18 cellular contexts compared by ENCODE assay signal in genomic region chr4:84647307-84647884, GRCh38.
DNase-seq lines count a peak whose midpoint lies in the region; ATAC-seq and TF ChIP-seq lines count a peak whose summit lies in the region.
"Had no signal": no experiment of that assay in that cellular context is flagged by ENCODE, and none has a peak within 500 bp of the region (broad histone marks: within the 10 kb centered on the region; RNA-seq: fewer than 3 reads in every experiment).

No MANE protein-coding gene starts in this region.

- H2BK12ac ChIP-seq in H9 (ENCODE audit: insufficient read length, low read depth, low read length) = no peak overlapping the region

- peaks cover 21 to 39% (median 36%) of the 10 kb centered on the region in 3 experiments; a peak in 6 of 7 replicates for H3K36me3 Mint-ChIP-seq in H9 (ENCODE audit: insufficient read depth in 1 of 3, low read depth in 3 of 3)
- peaks cover 0 to 13% (median 0%) of the 10 kb centered on the region in 5 donors for H3K36me3 Mint-ChIP-seq in naive thymus-derived CD4-positive, alpha-beta T cell
- H3K36me3 Mint-ChIP-seq: activated naive CD4-positive, alpha-beta T cell treated with anti-CD3 and anti-CD28 coated beads, Interleukin-2, amount 50 U/mL, for 72 hours; CD4-positive, CD25-positive, alpha-beta regulatory T cell had no signal

- H2BK15ac ChIP-seq in H9 (ENCODE audit: low read depth, low read length) = no peak overlapping the region

- no peak overlapping the region for H4K8ac ChIP-seq in H9 (replicated peaks; ENCODE audit: insufficient read length, low read depth, low read length)

- no peaks in the 10 kb centered on the region for H3K79me1 ChIP-seq in H9 (ENCODE audit: insufficient read depth, low read depth, low read length, poor library complexity, severe bottlenecking)

- H4K5ac ChIP-seq in H9 (ENCODE audit: insufficient read length, low read depth, low read length) = no peak overlapping the region

- DNase-seq in H9 = peak; percentile 60
- peak; percentile 37 for DNase-seq in NCI-H69 (lab: John Stamatoyannopoulos, UW)
- peak; percentile 32 for DNase-seq in fibroblast of gingiva (ENCODE audit: low read depth)
- peak; percentile 21 for DNase-seq in mucosa of gallbladder (ENCODE audit: low spot score)
- no peak for DNase-seq in UCSD-AML1 (lab: John Stamatoyannopoulos, UW; ENCODE audit: unreplicated experiment)
- DNase-seq in naive thymus-derived CD4-positive, alpha-beta T cell = no peak
- no peak for DNase-seq in kidney tubule cell (ENCODE audit: low spot score)
- DNase-seq: activated CD4-positive, CD25-positive, alpha-beta regulatory T cell treated with anti-CD3 and anti-CD28 coated beads, Interleukin-2, amount 50 U/mL, for 72 hours; CD4-positive, CD25-positive, alpha-beta regulatory T cell; central memory CD4-positive, alpha-beta T cell; left lung; stimulated activated CD4-positive, alpha-beta T cell treated with anti-CD3 and anti-CD28 coated beads, Interleukin-4, amount 100 ng/mL, for 24 hours had no signal

- H4K91ac ChIP-seq in H9 (ENCODE audit: insufficient read length, low read depth, low read length) = no peak overlapping the region

- H3K27ac Mint-ChIP-seq in H9 = peak overlapping the region; percentile 68 to 77 (median 68)
- no peak overlapping the region for H3K27ac Mint-ChIP-seq in naive thymus-derived CD4-positive, alpha-beta T cell
- H3K27ac Mint-ChIP-seq: activated naive CD4-positive, alpha-beta T cell treated with anti-CD3 and anti-CD28 coated beads, Interleukin-2, amount 50 U/mL, for 72 hours; CD4-positive, CD25-positive, alpha-beta regulatory T cell; nephron; type B pancreatic cell had no signal

- intact Hi-C loops in naive thymus-derived CD4-positive, alpha-beta T cell (cut with micrococcal nuclease) = no loop called here

- no peak overlapping the region for H3K4me3 ChIP-seq in naive thymus-derived CD4-positive, alpha-beta T cell (ENCODE audit: low read length)
- H3K4me3 ChIP-seq: left lung had no signal

- H3K23me2 ChIP-seq in H9 (ENCODE audit: insufficient read length, low read depth, low read length, poor library complexity, severe bottlenecking) = no peaks in the 10 kb centered on the region

- H3K9ac ChIP-seq in H9 (ENCODE audit: extremely low read depth, insufficient read length, low read length) = no peak overlapping the region

- H3K79me2 ChIP-seq in H9 (ENCODE audit: insufficient read depth, low read length) = no peaks in the 10 kb centered on the region

- H2BK5ac ChIP-seq in H9 (ENCODE audit: insufficient read length, low read length) = no peak overlapping the region

- POLR2A ChIA-PET in naive thymus-derived CD4-positive, alpha-beta T cell (lab: Charles Lee) = interaction anchor here (0.5 kb wide), 1 partner anchor 279 kb away, joined by 3 read pairs; no protein-coding TSS in a partner anchor

- CTCF ChIA-PET in naive thymus-derived CD4-positive, alpha-beta T cell (lab: Charles Lee) = no interaction called here

- TF ChIP-seq CTCF in H9 (conservative IDR thresholded peaks at IDR 0.05) = no peak

- no peak overlapping the region for H3K23ac ChIP-seq in H9 (ENCODE audit: insufficient read length, low read depth, low read length)

- 0 out of 2 replicates have a peak, but pooled peaks cover 2% of the 10 kb centered on the region for H3K4me1 ChIP-seq in H9 (ENCODE audit: insufficient read depth, low read length)
- no peaks in the 10 kb centered on the region for H3K4me1 ChIP-seq in naive thymus-derived CD4-positive, alpha-beta T cell (ENCODE audit: control insufficient read depth in 2 of 2, insufficient read depth in 2 of 2, low read length in 2 of 2)

- no peaks in the 10 kb centered on the region for H3K9me3 ChIP-seq in H9 (ENCODE audit: control insufficient read depth, low read depth, low read length)
- H3K9me3 ChIP-seq in naive thymus-derived CD4-positive, alpha-beta T cell (ENCODE audit: control insufficient read depth in 2 of 3, low read length in 3 of 3) = no peaks in the 10 kb centered on the region
- H3K9me3 ChIP-seq: left lung had no signal

- no peak overlapping the region for H2AFZ ChIP-seq in H9 (ENCODE audit: low read length)

- H3K27me3 ChIP-seq in H9 (ENCODE audit: insufficient read depth, low read length) = no peaks in the 10 kb centered on the region
- no peaks in the 10 kb centered on the region for H3K27me3 ChIP-seq in naive thymus-derived CD4-positive, alpha-beta T cell (ENCODE audit: control insufficient read depth in 2 of 2, insufficient read depth in 2 of 2, low read length in 2 of 2)
- H3K27me3 ChIP-seq: left lung had no signal

- H3K56ac ChIP-seq in H9 (ENCODE audit: insufficient read length, low read depth, low read length) = no peak overlapping the region

- H3K4ac ChIP-seq in H9 (ENCODE audit: low read depth, low read length) = no peak overlapping the region

- peak overlapping the region in 1 of 2 experiments; percentile 35; a peak in 2 of 5 replicates for H3K4me3 Mint-ChIP-seq in H9
- H3K4me3 Mint-ChIP-seq in naive thymus-derived CD4-positive, alpha-beta T cell = no peak overlapping the region
- H3K4me3 Mint-ChIP-seq: CD4-positive, CD25-positive, alpha-beta regulatory T cell; nephron had no signal

- peak overlapping the region; percentile 2 for H3K4me2 ChIP-seq in H9 (ENCODE audit: insufficient read depth, insufficient read length, low read length)

- no CpG with 5 or more reads among the region's 2 CpGs for WGBS in H9 (ENCODE audit: extremely low coverage, insufficient read length, low lambda C conversion rate)

- no peak overlapping the region for H2BK120ac ChIP-seq in H9 (ENCODE audit: low read depth, low read length, poor library complexity, severe bottlenecking)

- no peak for ATAC-seq in naive thymus-derived CD4-positive, alpha-beta T cell
- ATAC-seq in HG02938 (IDR thresholded peaks at IDR 0.05; ENCODE audit: unreplicated experiment) = no peak
- ATAC-seq: activated naive CD4-positive, alpha-beta T cell treated with anti-CD3 and anti-CD28 coated beads, Interleukin-2, amount 50 U/mL, for 72 hours had no signal

- H4K20me1 ChIP-seq in H9 (ENCODE audit: control insufficient read depth, insufficient read depth, insufficient read length) = no peaks in the 10 kb centered on the region

- no peaks in the 10 kb centered on the region for H3K9me3 Mint-ChIP-seq in H9
- H3K9me3 Mint-ChIP-seq in naive thymus-derived CD4-positive, alpha-beta T cell = no peaks in the 10 kb centered on the region
- H3K9me3 Mint-ChIP-seq: activated naive CD4-positive, alpha-beta T cell treated with anti-CD3 and anti-CD28 coated beads, Interleukin-2, amount 50 U/mL, for 72 hours; CD4-positive, CD25-positive, alpha-beta regulatory T cell; nephron; type B pancreatic cell had no signal

- H3K27ac ChIP-seq in H9 (ENCODE audit: insufficient read length, low read depth, low read length) = no peak overlapping the region
- no peak overlapping the region for H3K27ac ChIP-seq in naive thymus-derived CD4-positive, alpha-beta T cell (ENCODE audit: low read depth, low read length)
- H3K27ac ChIP-seq: HL-60, left lung, RWPE1 had no signal

- H3K14ac ChIP-seq in H9 (ENCODE audit: insufficient read depth, low read length) = no peak overlapping the region

- H2AK5ac ChIP-seq in H9 (ENCODE audit: insufficient read length, low read length) = no peak overlapping the region

- H2BK20ac ChIP-seq in H9 (ENCODE audit: low read depth, low read length, poor library complexity, severe bottlenecking) = no peak overlapping the region

- H3T11ph ChIP-seq in H9 (ENCODE audit: low read length) = no peak overlapping the region

- H3K18ac ChIP-seq in H9 (ENCODE audit: insufficient read length, low read depth, low read length) = no peak overlapping the region

- H3K27me3 Mint-ChIP-seq in H9 (ENCODE audit: low read depth) = no peaks in the 10 kb centered on the region
- no peaks in the 10 kb centered on the region for H3K27me3 Mint-ChIP-seq in naive thymus-derived CD4-positive, alpha-beta T cell
- H3K27me3 Mint-ChIP-seq: type B pancreatic cell had no signal

- peaks cover 33 to 50% of the 10 kb centered on the region in 2 experiments for H3K4me1 Mint-ChIP-seq in H9
- no peaks in the 10 kb centered on the region for H3K4me1 Mint-ChIP-seq in naive thymus-derived CD4-positive, alpha-beta T cell
- H3K4me1 Mint-ChIP-seq: CD4-positive, CD25-positive, alpha-beta regulatory T cell; nephron had no signal

- no peaks in the 10 kb centered on the region for H3K36me3 ChIP-seq in naive thymus-derived CD4-positive, alpha-beta T cell (ENCODE audit: control insufficient read depth in 2 of 3, insufficient read depth in 3 of 3, low read length in 3 of 3)
- H3K36me3 ChIP-seq: left lung had no signal

Comparison
In these comparisons a context has a peak if more than half of its experiments do, and no peak if none do; other contexts are left out.
1. DNase-seq: peak in H9 (single experiment), NCI-H69 (single experiment), fibroblast of gingiva (single experiment) and mucosa of gallbladder (single experiment); none in UCSD-AML1 (single experiment), naive thymus-derived CD4-positive, alpha-beta T cell (0 of 9) and kidney tubule cell (single experiment).
2. H3K27ac Mint-ChIP-seq: peak in H9 (3 of 3); none in naive thymus-derived CD4-positive, alpha-beta T cell (0 of 9).